ENCODE assay signal across 14 cellular contexts in the genomic region with DNA sequence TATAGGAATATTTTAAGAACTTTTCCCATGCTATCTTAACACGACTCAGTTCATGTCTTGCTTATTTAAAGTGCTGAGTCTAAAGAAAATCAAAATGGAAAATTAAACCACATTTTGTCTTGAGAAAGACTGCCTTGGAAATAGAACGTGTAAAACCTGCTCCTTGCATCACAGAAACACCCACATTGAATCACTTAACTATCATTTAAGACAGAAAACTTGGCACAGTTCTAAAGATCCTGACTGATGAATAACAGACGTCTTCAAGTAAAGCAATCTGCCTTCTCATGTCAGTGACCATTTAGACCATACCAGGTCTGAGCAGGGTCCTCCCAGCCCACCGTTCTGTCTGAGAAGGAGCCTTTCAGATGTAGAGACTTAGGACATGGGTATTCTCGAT. TPM values are rescaled to one million over a fixed set of nuclear protein-coding genes. Genes with fewer than 3 reads are reported as not detected.
DNase-seq lines count a peak whose midpoint lies in the region; ATAC-seq, FAIRE-seq and TF ChIP-seq lines count a peak whose summit lies in the region.
"Had no signal": no experiment of that assay in that cellular context is flagged by ENCODE, and none has a peak within 500 bp of the region (broad histone marks: within the 10 kb centered on the region; RNA-seq: fewer than 3 reads in every experiment).

No MANE protein-coding gene starts in this region.

- no peaks in the 10 kb centered on the region for H4K20me1 ChIP-seq in hepatocyte (ENCODE audit: insufficient read depth, poor library complexity, severe bottlenecking)

- H3K4me3 Mint-ChIP-seq in HFFc6 = 0 out of 2 replicates have a peak overlapping the region, but pooled peaks have one; percentile 19
- H3K4me3 Mint-ChIP-seq in progenitor cell of endocrine pancreas (ENCODE audit: low read depth) = no peak overlapping the region
- H3K4me3 Mint-ChIP-seq: activated CD4-positive, alpha-beta T cell treated with anti-CD3 and anti-CD28 coated beads, Interleukin-2, amount 10 ng/mL, durations not matched to agents 7 days and 5 days; brain had no signal

- H3K27ac Mint-ChIP-seq in HFFc6 (peak overlapping the region; percentile 27; the same call in 1 of the 2 replicates), progenitor cell of endocrine pancreas (no peak overlapping the region)
- H3K27ac Mint-ChIP-seq: activated CD4-positive, alpha-beta T cell treated with anti-CD3 and anti-CD28 coated beads, Interleukin-2, amount 10 ng/mL, durations not matched to agents 7 days and 5 days; brain had no signal

- H3K79me2 ChIP-seq in hepatocyte = peaks cover 77% of the 10 kb centered on the region

- H3K9me3 ChIP-seq in hepatocyte (ENCODE audit: low read depth) = no peaks in the 10 kb centered on the region
- no peaks in the 10 kb centered on the region for H3K9me3 ChIP-seq in vagina
- H3K9me3 ChIP-seq: esophagus muscularis mucosa, sigmoid colon had no signal

- no peaks in the 10 kb centered on the region for H3K9me2 ChIP-seq in hepatocyte (replicated peaks; ENCODE audit: insufficient read depth)

- no peak for ATAC-seq in HG03565 (IDR thresholded peaks at IDR 0.05; ENCODE audit: unreplicated experiment)
- ATAC-seq: GM12878 had no signal

- no peak overlapping the region for H3K4me3 ChIP-seq in bronchial epithelial cell (ENCODE audit: low read depth, low read length)
- H3K4me3 ChIP-seq in hepatocyte = no peak overlapping the region
- no peak overlapping the region for H3K4me3 ChIP-seq in vagina
- H3K4me3 ChIP-seq: esophagus muscularis mucosa, GM12878, MG63, sigmoid colon had no signal

- no peak overlapping the region for H2AFZ ChIP-seq in hepatocyte

- H3K9me3 Mint-ChIP-seq in HFFc6 (no peaks in the 10 kb centered on the region), progenitor cell of endocrine pancreas (ENCODE audit: low read depth) (no peaks in the 10 kb centered on the region)
- H3K9me3 Mint-ChIP-seq: activated CD4-positive, alpha-beta T cell treated with anti-CD3 and anti-CD28 coated beads, Interleukin-2, amount 10 ng/mL, durations not matched to agents 7 days and 5 days had no signal

- peaks cover 20% of the 10 kb centered on the region for H3K36me3 ChIP-seq in bronchial epithelial cell (ENCODE audit: control insufficient read depth, insufficient read depth, low read length)
- no peaks in the 10 kb centered on the region for H3K36me3 ChIP-seq in hepatocyte (replicated peaks; ENCODE audit: insufficient read depth, low read depth)
- H3K36me3 ChIP-seq in vagina = peaks cover 0 to 14% of the 10 kb centered on the region in 2 donors

- H3K27me3 ChIP-seq in bronchial epithelial cell (ENCODE audit: control insufficient read depth, insufficient read depth, low read length) = no peaks in the 10 kb centered on the region
- no peaks in the 10 kb centered on the region for H3K27me3 ChIP-seq in hepatocyte
- no peaks in the 10 kb centered on the region for H3K27me3 ChIP-seq in vagina
- H3K27me3 ChIP-seq: esophagus muscularis mucosa, MG63, sigmoid colon had no signal

- H3K27ac ChIP-seq in hepatocyte = peak overlapping the region; percentile 17
- peak overlapping the region; percentile 96 for H3K27ac ChIP-seq in vagina
- H3K27ac ChIP-seq: sigmoid colon had no signal

- H3K36me3 Mint-ChIP-seq in HFFc6 (ENCODE audit: low read depth) (peaks cover 29% of the 10 kb centered on the region), progenitor cell of endocrine pancreas (ENCODE audit: insufficient read depth) (peaks cover 44% of the 10 kb centered on the region)
- H3K36me3 Mint-ChIP-seq: brain had no signal

- H3K27me3 Mint-ChIP-seq in HFFc6 (ENCODE audit: insufficient read depth) (no peaks in the 10 kb centered on the region), progenitor cell of endocrine pancreas (no peaks in the 10 kb centered on the region)

- peak; percentile 70 for DNase-seq in HFFc6
- DNase-seq in bronchial epithelial cell (ENCODE audit: low read depth) = peak; percentile 96
- peak; percentile 34 for DNase-seq in hepatocyte (ENCODE audit: low spot score)
- DNase-seq in vagina (ENCODE audit: extremely low spot score in 2 of 2) = no peak
- DNase-seq in progenitor cell of endocrine pancreas (ENCODE audit: low spot score, unreplicated experiment) = no peak
- no peak for DNase-seq in cerebellum (ENCODE audit: low spot score)
- DNase-seq: activated CD4-positive, alpha-beta T cell treated with anti-CD3 and anti-CD28 coated beads, Interleukin-2, amount 10 ng/mL, durations not matched to agents 7 days and 5 days; MG63; NCI-H2171 treated with DMSO at 0.1 percent for 48 hours; sigmoid colon had no signal

- H3K4me1 Mint-ChIP-seq in HFFc6 (ENCODE audit: low read depth) (peaks cover 31% of the 10 kb centered on the region), progenitor cell of endocrine pancreas (ENCODE audit: low read depth) (peaks cover 17% of the 10 kb centered on the region)
- H3K4me1 Mint-ChIP-seq: activated CD4-positive, alpha-beta T cell treated with anti-CD3 and anti-CD28 coated beads, Interleukin-2, amount 10 ng/mL, durations not matched to agents 7 days and 5 days had no signal

- peaks cover 10% of the 10 kb centered on the region for H3K4me1 ChIP-seq in hepatocyte (ENCODE audit: insufficient read depth)
- peaks cover 25% of the 10 kb centered on the region for H3K4me1 ChIP-seq in vagina

- WGBS in hepatocyte (ENCODE audit: low lambda C conversion rate, missing lambda C conversion rate) = 52% methylated on average over 5 of the region's 5 CpGs

- no peak overlapping the region for H3K4me2 ChIP-seq in hepatocyte

- intact Hi-C loops in vagina (cut with DNase I) = no loop called here

- TF ChIP-seq CTCF in HFFc6 (IDR thresholded peaks at IDR 0.05) (no peak), bronchial epithelial cell (IDR thresholded peaks at IDR 0.05; ENCODE audit: insufficient read depth, low read length, severe bottlenecking) (no peak), hepatocyte (IDR thresholded peaks at IDR 0.05; ENCODE audit: poor library complexity) (no peak), vagina (IDR thresholded peaks at IDR 0.05) (no peak), progenitor cell of endocrine pancreas (IDR thresholded peaks at IDR 0.05; ENCODE audit: unreplicated experiment) (no peak)

- TF ChIP-seq POLR2A in vagina (IDR thresholded peaks at IDR 0.05) = no peak

- FAIRE-seq in bronchial epithelial cell (lab: Jason Lieb, UNC) = no peak
- FAIRE-seq: GM12878 had no signal

RNA-seq across cellular contexts. Expression of gene PERP, which starts 7.4 kb away (rescaled TPM):
- total RNA-seq in HFFc6 (2021; fragmentation: NEBNext Ultra II Directional; extraction: Animal tissue kit (Norgen Biotek cat#: 25700)) = 10 to 100 TPM; 40.6 to 53.4 (median 47.9) TPM
- total RNA-seq in bronchial epithelial cell (161 and 401 TPM in 2 replicates), hepatocyte (81.8 and 85.2 TPM in 2 replicates), vagina (279 TPM), progenitor cell of endocrine pancreas (68.3 and 75.3 TPM in 2 replicates), cerebellum (1.4 TPM)
- 90.2 and 104 TPM in 2 replicates for polyA plus RNA-seq in hepatocyte

Comparison
In these comparisons a context has a peak if more than half of its experiments do, and no peak if none do; other contexts are left out.
1. DNase-seq: peak in HFFc6 (single experiment), bronchial epithelial cell (single experiment) and hepatocyte (single experiment); none in vagina (0 of 2), progenitor cell of endocrine pancreas (single experiment) and cerebellum (single experiment).
2. RNA of gene PERP, which starts 7.4 kb away (total RNA-seq): 279 TPM in vagina (single experiment), 161 to 401 TPM in bronchial epithelial cell, 81.8 to 85.2 TPM in hepatocyte, 68.3 to 75.3 TPM in progenitor cell of endocrine pancreas and 40.6 to 53.4 TPM in HFFc6; 1.4 TPM in cerebellum (single experiment); every median in the first group is over 10 times any median in the second.